In genomic region chr13:77737583-77738200, GRCh38 we compare ENCODE assay signal across 11 cellular contexts. TPM values are rescaled to one million over a fixed set of nuclear protein-coding genes. Genes with fewer than 3 reads are reported as not detected.
A peak's percentile ranks its signal among the peaks of the same experiment; 100 is the strongest.
DNase-seq lines count a peak whose midpoint lies in the region; ATAC-seq and TF ChIP-seq lines count a peak whose summit lies in the region.
"Had no signal": no experiment of that assay in that cellular context is flagged by ENCODE, and none has a peak within 500 bp of the region (broad histone marks: within the 10 kb centered on the region; RNA-seq: fewer than 3 reads in every experiment).

No MANE protein-coding gene starts in this region.

- peaks cover 18% of the 10 kb centered on the region for H3K36me3 Mint-ChIP-seq in activated T-helper 2 cell treated with anti-CD3 and anti-CD28 coated beads, Interferon-gamma antibody, Interleukin-2, Interleukin-4, amounts not matched to agents 10 μg/mL and 5 μg/mL and 100 μg/mL, durations not matched to agents 14 hours and 24 hours and 36 hours (ENCODE audit: low read depth)
- peaks cover 13% of the 10 kb centered on the region for H3K36me3 Mint-ChIP-seq in activated CD8-positive, alpha-beta memory T cell treated with anti-CD3 and anti-CD28 coated beads, Interleukin-2, amount 10 ng/mL, durations not matched to agents 7 days and 5 days

- no peaks in the 10 kb centered on the region for H3K9me3 Mint-ChIP-seq in activated T-helper 2 cell treated with anti-CD3 and anti-CD28 coated beads, Interferon-gamma antibody, Interleukin-2, Interleukin-4, amounts not matched to agents 10 μg/mL and 5 μg/mL and 100 μg/mL, durations not matched to agents 14 hours and 24 hours and 36 hours
- no peaks in the 10 kb centered on the region for H3K9me3 Mint-ChIP-seq in activated CD8-positive, alpha-beta memory T cell treated with anti-CD3 and anti-CD28 coated beads, Interleukin-2, amount 10 ng/mL, durations not matched to agents 7 days and 5 days (ENCODE audit: low read depth)

- H3K4me1 Mint-ChIP-seq in activated T-helper 2 cell treated with anti-CD3 and anti-CD28 coated beads, Interferon-gamma antibody, Interleukin-2, Interleukin-4, amounts not matched to agents 10 μg/mL and 5 μg/mL and 100 μg/mL, durations not matched to agents 14 hours and 24 hours and 36 hours (ENCODE audit: low read depth), result peaks cover 21% of the 10 kb centered on the region
- peaks cover 15% of the 10 kb centered on the region for H3K4me1 Mint-ChIP-seq in activated CD8-positive, alpha-beta memory T cell treated with anti-CD3 and anti-CD28 coated beads, Interleukin-2, amount 10 ng/mL, durations not matched to agents 7 days and 5 days

- in situ Hi-C loops in GM13977 (cut with MboI; ENCODE audit: low pct_unique_long_range_greater_than_20kb, low sequenced_read_pairs, unreplicated experiment), result no loop called here

- H3K27me3 Mint-ChIP-seq in activated T-helper 2 cell treated with anti-CD3 and anti-CD28 coated beads, Interferon-gamma antibody, Interleukin-2, Interleukin-4, amounts not matched to agents 10 μg/mL and 5 μg/mL and 100 μg/mL, durations not matched to agents 14 hours and 24 hours and 36 hours (ENCODE audit: low read depth), result no peaks in the 10 kb centered on the region
- no peaks in the 10 kb centered on the region for H3K27me3 Mint-ChIP-seq in activated CD8-positive, alpha-beta memory T cell treated with anti-CD3 and anti-CD28 coated beads, Interleukin-2, amount 10 ng/mL, durations not matched to agents 7 days and 5 days

- intact Hi-C loops in activated T-helper 2 cell treated with anti-CD3 and anti-CD28 coated beads, Interferon-gamma antibody, Interleukin-2, Interleukin-4, amounts not matched to agents 10 μg/mL and 5 μg/mL and 100 μg/mL, durations not matched to agents 14 hours and 24 hours and 36 hours (cut with micrococcal nuclease), result loop anchor here (1.0 to 10.0 kb wide), 7 partner anchors 7 to 1807 kb away; partner anchors contain the start of genes FBXL3 and MYCBP2

- CTCF ChIA-PET in activated CD8-positive, alpha-beta memory T cell treated with anti-CD3 and anti-CD28 coated beads, Interleukin-2, amount 10 ng/mL, durations not matched to agents 7 days and 5 days (lab: Charles Lee), result no interaction called here

- DNase-seq in NCI-H524 treated with DMSO at 0.1 percent for 48 hours (lab: John Stamatoyannopoulos, UW) (peak; percentile 34), RPMI8226 (no peak), GM13977 (ENCODE audit: low spot score) (no peak)
- no peak for DNase-seq in activated T-helper 2 cell treated with anti-CD3 and anti-CD28 coated beads, Interferon-gamma antibody, Interleukin-2, Interleukin-4, amounts not matched to agents 10 μg/mL and 5 μg/mL and 100 μg/mL, durations not matched to agents 14 hours and 24 hours and 36 hours (ENCODE audit: low spot score)
- DNase-seq in activated CD8-positive, alpha-beta memory T cell treated with anti-CD3 and anti-CD28 coated beads, Interleukin-2, amount 10 ng/mL, durations not matched to agents 7 days and 5 days, result no peak
- DNase-seq: activated CD8-positive, alpha-beta memory T cell treated with anti-CD3 and anti-CD28 coated beads for 24 hours; Caco-2 had no signal

- no peak overlapping the region for H3K4me3 Mint-ChIP-seq in activated T-helper 2 cell treated with anti-CD3 and anti-CD28 coated beads, Interferon-gamma antibody, Interleukin-2, Interleukin-4, amounts not matched to agents 10 μg/mL and 5 μg/mL and 100 μg/mL, durations not matched to agents 14 hours and 24 hours and 36 hours (ENCODE audit: low read depth)
- no peak overlapping the region for H3K4me3 Mint-ChIP-seq in activated CD8-positive, alpha-beta memory T cell treated with anti-CD3 and anti-CD28 coated beads, Interleukin-2, amount 10 ng/mL, durations not matched to agents 7 days and 5 days

- H3K27ac Mint-ChIP-seq in activated T-helper 2 cell treated with anti-CD3 and anti-CD28 coated beads, Interferon-gamma antibody, Interleukin-2, Interleukin-4, amounts not matched to agents 10 μg/mL and 5 μg/mL and 100 μg/mL, durations not matched to agents 14 hours and 24 hours and 36 hours, result no peak overlapping the region
- no peak overlapping the region for H3K27ac Mint-ChIP-seq in activated CD8-positive, alpha-beta memory T cell treated with anti-CD3 and anti-CD28 coated beads, Interleukin-2, amount 10 ng/mL, durations not matched to agents 7 days and 5 days

- ATAC-seq in GM18868 (IDR thresholded peaks at IDR 0.05; ENCODE audit: unreplicated experiment) (peak; percentile 69), GM19467 (IDR thresholded peaks at IDR 0.05; ENCODE audit: unreplicated experiment) (peak; percentile 68), HG02973 (IDR thresholded peaks at IDR 0.05; ENCODE audit: unreplicated experiment) (peak; percentile 89)
- ATAC-seq in activated CD8-positive, alpha-beta memory T cell treated with anti-CD3 and anti-CD28 coated beads, Interleukin-2, amount 10 ng/mL, durations not matched to agents 7 days and 5 days, result no peak

- no peak for TF ChIP-seq CTCF in GM13977 (IDR thresholded peaks at IDR 0.05; ENCODE audit: extremely low read depth, insufficient read depth, missing control alignments)

RNA-seq across cellular contexts. Expression of gene SLAIN1, which starts 40.2 kb away (rescaled TPM):
- total RNA-seq in activated T-helper 2 cell treated with anti-CD3 and anti-CD28 coated beads, Interferon-gamma antibody, Interleukin-2, Interleukin-4, amounts not matched to agents 10 μg/mL and 5 μg/mL and 100 μg/mL, durations not matched to agents 14 hours and 24 hours and 36 hours, result 33.3 and 35.9 TPM in 2 replicates
- total RNA-seq in activated CD8-positive, alpha-beta memory T cell treated with anti-CD3 and anti-CD28 coated beads, Interleukin-2, amount 10 ng/mL, durations not matched to agents 7 days and 5 days, result 10 to 100 TPM; 40.1 to 44.2 TPM
- total RNA-seq: osteocyte had no signal
